ENCODE assay signal across 17 cellular contexts in genomic region chr4:169665039-169665732, GRCh38. TPM values are rescaled to one million over a fixed set of nuclear protein-coding genes. Genes with fewer than 3 reads are reported as not detected.
DNase-seq lines count a peak whose midpoint lies in the region; ATAC-seq, FAIRE-seq and TF ChIP-seq lines count a peak whose summit lies in the region.
"Had no signal": no experiment of that assay in that cellular context is flagged by ENCODE, and none has a peak within 500 bp of the region (broad histone marks: within the 10 kb centered on the region; RNA-seq: fewer than 3 reads in every experiment).

No MANE protein-coding gene starts in this region.

- H3K9me3 ChIP-seq in HEK293 (ENCODE audit: control insufficient read depth, insufficient read depth, low read depth, low read length) (no peaks in the 10 kb centered on the region), astrocyte (ENCODE audit: insufficient read depth, low read depth, low read length) (no peaks in the 10 kb centered on the region), upper lobe of left lung (no peaks in the 10 kb centered on the region)
- H3K9me3 ChIP-seq: uterus had no signal

- H3K9me3 Mint-ChIP-seq in activated CD4-positive, alpha-beta T cell treated with anti-CD3 and anti-CD28 coated beads for 36 hours (ENCODE audit: low read depth), result no peaks in the 10 kb centered on the region
- H3K9me3 Mint-ChIP-seq in astrocyte (ENCODE audit: unreplicated experiment) (no peaks in the 10 kb centered on the region), mesothelial cell of epicardium (peaks cover 10% of the 10 kb centered on the region), GM23338 (peaks cover 17% of the 10 kb centered on the region; the same call in 2 of the 3 replicates)
- H3K9me3 Mint-ChIP-seq: stimulated activated naive B cell treated with anti-CD40 and anti-IgM and Interleukin-4, amounts not matched to agents 10 μg/mL and 1 μg/mL and 100 μg/mL, for 72 hours had no signal

- H3K4me1 ChIP-seq in HEK293 (ENCODE audit: control insufficient read depth, insufficient read depth, low read length), result peaks cover 26% of the 10 kb centered on the region
- peaks cover 13% of the 10 kb centered on the region for H3K4me1 ChIP-seq in astrocyte (ENCODE audit: insufficient read depth, low read length)
- peaks cover 8% of the 10 kb centered on the region for H3K4me1 ChIP-seq in GM23338 (ENCODE audit: insufficient read depth)
- H3K4me1 ChIP-seq in upper lobe of left lung, result peaks cover 5 to 21% (median 10%) of the 10 kb centered on the region in 4 donors

- H3K27ac ChIP-seq in HEK293 (ENCODE audit: extremely low read depth, low read depth, low read length), result no peak overlapping the region
- H3K27ac ChIP-seq in astrocyte (ENCODE audit: low read depth, low read length), result no peak overlapping the region
- no peak overlapping the region for H3K27ac ChIP-seq in GM23338 (ENCODE audit: low read depth)
- no peak overlapping the region for H3K27ac ChIP-seq in upper lobe of left lung
- H3K27ac ChIP-seq: uterus had no signal

- H3K4me1 Mint-ChIP-seq in activated CD4-positive, alpha-beta T cell treated with anti-CD3 and anti-CD28 coated beads for 36 hours, result peaks cover 30% of the 10 kb centered on the region
- H3K4me1 Mint-ChIP-seq in astrocyte (ENCODE audit: low read depth, unreplicated experiment), result peaks cover 21% of the 10 kb centered on the region
- H3K4me1 Mint-ChIP-seq in mesothelial cell of epicardium, result peaks cover 33% of the 10 kb centered on the region
- H3K4me1 Mint-ChIP-seq in GM23338, result peaks cover 12% of the 10 kb centered on the region; the same call in 2 of the 3 replicates

- H3K27ac Mint-ChIP-seq in activated CD4-positive, alpha-beta T cell treated with anti-CD3 and anti-CD28 coated beads for 36 hours, result no peak overlapping the region
- H3K27ac Mint-ChIP-seq in astrocyte (ENCODE audit: unreplicated experiment), result no peak overlapping the region
- H3K27ac Mint-ChIP-seq in mesothelial cell of epicardium, result peak overlapping the region; percentile 65
- H3K27ac Mint-ChIP-seq in GM23338, result no peak overlapping the region
- H3K27ac Mint-ChIP-seq: stimulated activated naive B cell treated with anti-CD40 and anti-IgM and Interleukin-4, amounts not matched to agents 10 μg/mL and 1 μg/mL and 100 μg/mL, for 72 hours; WTC11 had no signal

- H3K79me2 ChIP-seq in astrocyte (ENCODE audit: insufficient read depth, low read length) (peaks cover 32% of the 10 kb centered on the region), GM23338 (replicated peaks; ENCODE audit: insufficient read depth) (peaks cover 43% of the 10 kb centered on the region)

- H3K4me3 ChIP-seq in HEK293 (ENCODE audit: low read depth, low read length) (no peak overlapping the region), astrocyte (ENCODE audit: insufficient read depth, low read depth, low read length) (no peak overlapping the region), GM23338 (no peak overlapping the region), upper lobe of left lung (no peak overlapping the region)
- H3K4me3 ChIP-seq: uterus had no signal

- no peak for FAIRE-seq in astrocyte (lab: Jason Lieb, UNC)
- FAIRE-seq: HTR-8/SVneo had no signal

- CTCF ChIA-PET in activated CD4-positive, alpha-beta T cell treated with anti-CD3 and anti-CD28 coated beads for 36 hours (lab: Charles Lee), result no interaction called here
- CTCF ChIA-PET in HEK293 (lab: Yijun Ruan, JAX), result no interaction called here

- TF ChIP-seq EP300 in upper lobe of left lung (IDR thresholded peaks at IDR 0.05), result no peak

- H3K4me3 Mint-ChIP-seq in activated CD4-positive, alpha-beta T cell treated with anti-CD3 and anti-CD28 coated beads for 36 hours, result no peak overlapping the region
- H3K4me3 Mint-ChIP-seq in astrocyte (ENCODE audit: unreplicated experiment) (no peak overlapping the region), mesothelial cell of epicardium (no peak overlapping the region), GM23338 (no peak overlapping the region)
- H3K4me3 Mint-ChIP-seq: stimulated activated naive B cell treated with anti-CD40 and anti-IgM and Interleukin-4, amounts not matched to agents 10 μg/mL and 1 μg/mL and 100 μg/mL, for 72 hours; WTC11 had no signal

- H2AFZ ChIP-seq in astrocyte (ENCODE audit: low read depth, low read length) (no peak overlapping the region), GM23338 (no peak overlapping the region)

- peaks cover 0 to 6% of the 10 kb centered on the region in 2 experiments; a peak in 1 of 3 replicates for H3K36me3 ChIP-seq in HEK293 (ENCODE audit: control insufficient read depth in 2 of 2, insufficient read depth in 1 of 2, low read length in 2 of 2)
- no peaks in the 10 kb centered on the region for H3K36me3 ChIP-seq in astrocyte (ENCODE audit: insufficient read depth, low read length)
- H3K36me3 ChIP-seq in GM23338 (ENCODE audit: insufficient read depth), result peaks cover 5% of the 10 kb centered on the region; the same call in 1 of the 2 replicates
- H3K36me3 ChIP-seq in upper lobe of left lung, result no peaks in the 10 kb centered on the region
- H3K36me3 ChIP-seq: uterus had no signal

- H3K4me2 ChIP-seq in astrocyte (ENCODE audit: low read length), result peak overlapping the region; percentile 13
- no peak overlapping the region for H3K4me2 ChIP-seq in GM23338

- peak; percentile 41 for ATAC-seq in activated CD4-positive, alpha-beta T cell treated with anti-CD3 and anti-CD28 coated beads for 36 hours
- ATAC-seq in GM23338 (no peak), upper lobe of left lung (ENCODE audit: low FRiP score in 2 of 2) (no peak)
- ATAC-seq: stimulated activated naive B cell treated with anti-CD40 and anti-IgM and Interleukin-4, amounts not matched to agents 10 μg/mL and 1 μg/mL and 100 μg/mL, for 72 hours; WTC11 had no signal

- peaks cover 27% of the 10 kb centered on the region for H3K36me3 Mint-ChIP-seq in activated CD4-positive, alpha-beta T cell treated with anti-CD3 and anti-CD28 coated beads for 36 hours (ENCODE audit: low read depth)
- peaks cover 6% of the 10 kb centered on the region for H3K36me3 Mint-ChIP-seq in astrocyte (ENCODE audit: low read depth, unreplicated experiment)
- peaks cover 27% of the 10 kb centered on the region for H3K36me3 Mint-ChIP-seq in mesothelial cell of epicardium
- peaks cover 33% of the 10 kb centered on the region for H3K36me3 Mint-ChIP-seq in GM23338 (ENCODE audit: low read depth)

- WGBS in upper lobe of left lung, 2 donors, result 52 to 60% methylated on average over 2 of the region's 2 CpGs

- no peaks in the 10 kb centered on the region for H3K27me3 Mint-ChIP-seq in activated CD4-positive, alpha-beta T cell treated with anti-CD3 and anti-CD28 coated beads for 36 hours
- H3K27me3 Mint-ChIP-seq in astrocyte (ENCODE audit: low read depth, unreplicated experiment), result no peaks in the 10 kb centered on the region
- H3K27me3 Mint-ChIP-seq in mesothelial cell of epicardium (ENCODE audit: low read depth), result no peaks in the 10 kb centered on the region
- H3K27me3 Mint-ChIP-seq in GM23338 (ENCODE audit: insufficient read depth, low read depth, poor library complexity), result no peaks in the 10 kb centered on the region
- H3K27me3 Mint-ChIP-seq: CD4-positive, alpha-beta memory T cell; stimulated activated naive B cell treated with anti-CD40 and anti-IgM and Interleukin-4, amounts not matched to agents 10 μg/mL and 1 μg/mL and 100 μg/mL, for 72 hours had no signal

- POLR2A ChIA-PET in activated CD4-positive, alpha-beta T cell treated with anti-CD3 and anti-CD28 coated beads for 36 hours (lab: Charles Lee), result no interaction called here
- POLR2A ChIA-PET in HEK293 (lab: Yijun Ruan, JAX), result no interaction called here

- no peak for TF ChIP-seq POLR2A in upper lobe of left lung (IDR thresholded peaks at IDR 0.05)

- no peaks in the 10 kb centered on the region for H3K27me3 ChIP-seq in astrocyte (ENCODE audit: insufficient read depth, low read length)
- H3K27me3 ChIP-seq in GM23338 (ENCODE audit: insufficient read depth), result no peaks in the 10 kb centered on the region
- no peaks in the 10 kb centered on the region for H3K27me3 ChIP-seq in upper lobe of left lung
- H3K27me3 ChIP-seq: dorsolateral prefrontal cortex, uterus had no signal

- DNase-seq in activated CD4-positive, alpha-beta T cell treated with anti-CD3 and anti-CD28 coated beads for 36 hours, result no peak
- no peak for DNase-seq in activated CD4-positive, alpha-beta T cell treated with anti-CD3 and anti-CD28 coated beads for 1 hour
- no peak for DNase-seq in astrocyte (ENCODE audit: low read depth)
- no peak for DNase-seq in mesothelial cell of epicardium (ENCODE audit: low spot score in 2 of 2, unreplicated experiment in 2 of 2)
- no peak for DNase-seq in activated naive CD4-positive, alpha-beta T cell treated with anti-CD3 and anti-CD28 coated beads, Interleukin-2, amount 50 U/mL, for 16 hours
- DNase-seq in GM23338 (ENCODE audit: low spot score), result no peak
- DNase-seq in upper lobe of left lung, result no peak
- DNase-seq: 8988T; amniotic stem cell; dorsolateral prefrontal cortex; MV-4-11; stimulated activated naive B cell treated with anti-CD40 and anti-IgM and Interleukin-4, amounts not matched to agents 10 μg/mL and 1 μg/mL and 100 μg/mL, for 72 hours; uterus had no signal

- TF ChIP-seq CTCF in HEK293 (tag by site-specific recombination; IDR thresholded peaks at IDR 0.05) (no peak), astrocyte (IDR thresholded peaks at IDR 0.05; ENCODE audit: insufficient read depth, low read depth, low read length) (no peak), mesothelial cell of epicardium (IDR thresholded peaks at IDR 0.05; ENCODE audit: unreplicated experiment) (no peak), GM23338 (conservative IDR thresholded peaks at IDR 0.05; ENCODE audit: low read depth in 2 of 2) (no peak), upper lobe of left lung (IDR thresholded peaks at IDR 0.05) (no peak)

- no peaks in the 10 kb centered on the region for H3K9me2 ChIP-seq in GM23338 (ENCODE audit: insufficient read depth)

- H3K9ac ChIP-seq in astrocyte (ENCODE audit: low read length), result no peak overlapping the region

- H3F3A ChIP-seq in GM23338 (replicated peaks; ENCODE audit: low read depth), result no peaks in the 10 kb centered on the region

- intact Hi-C loops in activated CD4-positive, alpha-beta T cell treated with anti-CD3 and anti-CD28 coated beads for 36 hours (cut with DNase I, micrococcal nuclease), result no loop called here

- peaks cover 3% of the 10 kb centered on the region for H4K20me1 ChIP-seq in astrocyte (ENCODE audit: insufficient read depth, low read length)
- no peaks in the 10 kb centered on the region for H4K20me1 ChIP-seq in GM23338 (replicated peaks; ENCODE audit: insufficient read depth)

RNA-seq across cellular contexts. Expression of gene CLCN3, which starts 44.8 kb away (rescaled TPM):
- total RNA-seq in activated CD4-positive, alpha-beta T cell treated with anti-CD3 and anti-CD28 coated beads for 36 hours, result 10 to 100 TPM; 21.2 to 22.0 TPM
- total RNA-seq in astrocyte (51.1 and 55.1 TPM in 2 replicates), mesothelial cell of epicardium (57.4 to 59.4 TPM (median 58.3 TPM) in 3 replicates), upper lobe of left lung (10 to 100 TPM; 16.2 to 54.4 (median 30.4) TPM)
- 22.9 and 23.7 TPM in 2 replicates for total RNA-seq in GM23338 (2014; rRNA removed; shearing (Covaris generic))
- 9.6 and 10.9 TPM in 2 replicates for polyA plus RNA-seq in GM23338 (2016; fragmentation: Nextera tagmentation; extraction: Ambion mirVana)

RNA-seq across cellular contexts. Expression of gene NEK1, which starts 52.8 kb away (rescaled TPM):
- total RNA-seq in activated CD4-positive, alpha-beta T cell treated with anti-CD3 and anti-CD28 coated beads for 36 hours, result 10 to 100 TPM in 1 of 2 experiments, 1 to 10 TPM in 1; 9.5 to 12.2 TPM
- total RNA-seq in astrocyte (13.0 and 15.1 TPM in 2 replicates), mesothelial cell of epicardium (19.0 to 21.3 TPM (median 20.3 TPM) in 3 replicates), upper lobe of left lung (10 to 100 TPM in 3 of 6 donors, 1 to 10 TPM in 3; 6.9 to 24.2 (median 10.3) TPM)
- 9.3 and 11.4 TPM in 2 replicates for total RNA-seq in GM23338 (2014; rRNA removed; shearing (Covaris generic))
- polyA plus RNA-seq in GM23338 (2016; fragmentation: Nextera tagmentation; extraction: Ambion mirVana), result 13.1 and 19.5 TPM in 2 replicates
